8 cellular contexts compared by ENCODE assay signal in the genomic region with DNA sequence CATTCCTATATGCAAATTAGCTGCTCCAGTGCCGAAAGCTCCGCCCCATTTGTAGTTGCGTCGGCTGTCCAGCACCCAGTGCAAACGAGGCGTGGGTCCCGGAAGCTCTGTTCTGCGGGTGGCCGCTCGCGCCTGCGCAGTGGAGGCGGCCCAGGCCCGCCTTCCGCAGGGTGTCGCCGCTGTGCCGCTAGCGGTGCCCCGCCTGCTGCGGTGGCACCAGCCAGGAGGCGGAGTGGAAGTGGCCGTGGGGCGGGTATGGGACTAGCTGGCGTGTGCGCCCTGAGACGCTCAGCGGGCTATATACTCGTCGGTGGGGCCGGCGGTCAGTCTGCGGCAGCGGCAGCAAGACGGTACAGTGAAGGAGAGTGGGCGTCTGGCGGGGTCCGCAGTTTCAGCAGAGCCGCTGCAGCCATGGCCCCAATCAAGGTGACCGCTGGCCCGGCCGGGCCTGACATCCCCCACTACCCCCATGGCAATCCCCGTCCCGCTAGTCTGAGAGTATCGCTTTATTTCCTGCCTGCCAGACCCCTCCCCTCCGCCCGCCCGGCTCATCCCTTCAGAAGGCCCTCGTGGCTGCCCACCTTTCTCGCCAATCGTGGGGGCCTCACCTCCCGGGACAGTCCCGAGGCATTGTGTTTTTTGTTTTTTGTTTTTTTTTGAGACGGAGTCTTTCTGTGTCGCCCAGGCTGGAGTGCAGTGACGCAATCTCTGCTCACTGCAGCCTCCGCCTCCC. TPM values are rescaled to one million over a fixed set of nuclear protein-coding genes. Genes with fewer than 3 reads are reported as not detected.
DNase-seq lines count a peak whose midpoint lies in the region; ATAC-seq, FAIRE-seq and TF ChIP-seq lines count a peak whose summit lies in the region.

A gene (plus strand): TSS at position 161 of the 733 bp plus-strand sequence. CDS start 95 bp downstream, at position 256.

- no peaks in the 10 kb centered on the region for H3K79me2 ChIP-seq in parathyroid adenoma

- H3K4me2 ChIP-seq in parathyroid adenoma (ENCODE audit: low read length): peak within 1 kb of the TSS; percentile 99

- H3K9me3 ChIP-seq in adipocyte (ENCODE audit: control insufficient read depth, low read length) (no peaks in the 10 kb centered on the region), parathyroid adenoma (ENCODE audit: control insufficient read depth, low read length) (no peaks in the 10 kb centered on the region), tibial nerve (no peaks in the 10 kb centered on the region)

- peak within 1 kb of the TSS; percentile 93 for H3K9ac ChIP-seq in adipocyte (ENCODE audit: low read length)
- H3K9ac ChIP-seq in parathyroid adenoma: peak within 1 kb of the TSS; percentile 89

- peaks cover 35% of the 10 kb centered on the region for H3K4me1 ChIP-seq in adipocyte (ENCODE audit: control insufficient read depth, insufficient read depth, low read length)
- H3K4me1 ChIP-seq in parathyroid adenoma: peaks cover 4% of the 10 kb centered on the region
- H3K4me1 ChIP-seq in tibial nerve: peaks cover 0 to 34% (median 13%) of the 10 kb centered on the region in 4 donors

- peak; percentile 98 for DNase-seq in GM12891 (ENCODE audit: insufficient read length, low spot score)
- DNase-seq in NCI-H1436 treated with DMSO at 0.1 percent for 48 hours (lab: John Stamatoyannopoulos, UW): peak; percentile 83
- DNase-seq in T follicular helper cell (ENCODE audit: low read depth): peak; percentile 91
- peak; percentile 99 for DNase-seq in adipocyte (ENCODE audit: low read depth)
- peak; percentile 98 for DNase-seq in Right ventricle myocardium superior
- peak; percentile 93 for DNase-seq in tibial nerve (ENCODE audit: low spot score in 2 of 2)

- H3K27ac ChIP-seq in parathyroid adenoma (peak within 1 kb of the TSS; percentile 99), tibial nerve (peak within 1 kb of the TSS; percentile 96 to 99 (median 98))

- WGBS in tibial nerve, 2 donors: 1% methylated on average over 35 to 57 of the region's 57 CpGs

- ATAC-seq in HG02798 (IDR thresholded peaks at IDR 0.05; ENCODE audit: poor library complexity, unreplicated experiment) (peak; percentile 84), Right ventricle myocardium superior (ENCODE audit: poor library complexity) (peak; percentile 92)

- H3K36me3 ChIP-seq in adipocyte (ENCODE audit: control insufficient read depth, insufficient read depth, low read length, severe bottlenecking) (peaks cover 37% of the 10 kb centered on the region), parathyroid adenoma (ENCODE audit: control insufficient read depth, insufficient read depth, low read length) (no peaks in the 10 kb centered on the region), tibial nerve (peaks cover 0 to 69% (median 19%) of the 10 kb centered on the region in 3 donors)

- H2AFZ ChIP-seq in parathyroid adenoma: peak within 1 kb of the TSS; percentile 78

- intact Hi-C loops in Right ventricle myocardium superior (cut with DNase I): loop anchor here (5.0 kb wide), 1 partner anchor 39 kb away; a partner anchor contains a TSS

- TF ChIP-seq CTCF in parathyroid adenoma (IDR thresholded peaks at IDR 0.05) (peak; percentile 42), tibial nerve (IDR thresholded peaks at IDR 0.05) (peak; percentile 39 to 72 (median 62))

- peak; percentile 40; the same call in 1 of the 2 replicates for TF ChIP-seq POLR2A in GM12891 (IDR thresholded peaks at IDR 0.05; ENCODE audit: low read depth, low read length)
- TF ChIP-seq POLR2A in tibial nerve (IDR thresholded peaks at IDR 0.05): peak; percentile 80 to 83

- peak within 1 kb of the TSS; percentile 91 for H3K4me3 ChIP-seq in adipocyte (ENCODE audit: low read length)
- peak within 1 kb of the TSS; percentile 92 for H3K4me3 ChIP-seq in parathyroid adenoma (ENCODE audit: low read depth, low read length)
- H3K4me3 ChIP-seq in tibial nerve: peak within 1 kb of the TSS; percentile 51 to 96 (median 84)

- no peaks in the 10 kb centered on the region for H3K27me3 ChIP-seq in adipocyte (replicated peaks; ENCODE audit: control insufficient read depth, insufficient read depth, low read length)
- H3K27me3 ChIP-seq in parathyroid adenoma (ENCODE audit: control insufficient read depth, insufficient read depth, low read length): no peaks in the 10 kb centered on the region
- no peaks in the 10 kb centered on the region for H3K27me3 ChIP-seq in tibial nerve

- TF ChIP-seq EP300 in tibial nerve (IDR thresholded peaks at IDR 0.05): peak in 1 of 2 donors; percentile 85

- peak; percentile 100 for FAIRE-seq in GM12891 (lab: Jason Lieb, UNC)

TF ChIP-seq in GM12891, 5 proteins besides CTCF, POLR2A, EP300 and RAD21:
- TF ChIP-seq POLR2AphosphoS5 (IDR thresholded peaks at IDR 0.05; ENCODE audit: low read depth, low read length): no peak
- TF ChIP-seq PAX5 (IDR thresholded peaks at IDR 0.05; ENCODE audit: insufficient read depth, low read length, severe bottlenecking): peak; percentile 31
- 0 out of 2 replicates have a peak, but pooled peaks have one; percentile 50 for TF ChIP-seq TAF1 (IDR thresholded peaks at IDR 0.05; ENCODE audit: low read depth, low read length)

RNA-seq across cellular contexts. Expression of the gene that starts here (rescaled TPM):
- 306 TPM for polyA plus RNA-seq in GM12891 (2012; ENCODE audit: low read depth, missing spikeins)
- total RNA-seq in Right ventricle myocardium superior (417 TPM), tibial nerve (100 to 1,000 TPM; 142 to 246 (median 204) TPM)

Comparison
In these comparisons a context has a peak if more than half of its experiments do, and no peak if none do; other contexts are left out.
1. Peak in every context shown above with its lines: DNase-seq, ATAC-seq, H3K4me3 ChIP-seq and H3K27ac ChIP-seq.